8 cellular contexts compared by ENCODE assay signal in genomic region chr4:123659759-123660158, GRCh38.
DNase-seq lines count a peak whose midpoint lies in the region; ATAC-seq and TF ChIP-seq lines count a peak whose summit lies in the region.

No MANE protein-coding gene starts in this region.

- no peak overlapping the region for H3K27ac Mint-ChIP-seq in effector memory CD8-positive, alpha-beta T cell

- CTCF ChIA-PET in A673 (lab: Charles Lee), result interaction anchor here (0.6 kb wide), 1 partner anchor 411 kb away, joined by 3 read pairs; no protein-coding TSS in a partner anchor

- H3K36me3 ChIP-seq in A673 (ENCODE audit: insufficient read depth, low read length, poor library complexity, severe bottlenecking), result no peaks in the 10 kb centered on the region

- H3K27me3 Mint-ChIP-seq in effector memory CD8-positive, alpha-beta T cell, result no peaks in the 10 kb centered on the region

- BruUV-seq in A673 (replicated peaks; lab: Mats Ljungman, UMichigan), result no TSS peak

- peak; percentile 50 for DNase-seq in A673 (ENCODE audit: low spot score)
- peak; percentile 67 for DNase-seq in OCI-M1 (lab: John Stamatoyannopoulos, UW)
- peak; percentile 32 for DNase-seq in fibroblast of villous mesenchyme (ENCODE audit: low read depth)
- DNase-seq in NCI-H2107 treated with DMSO at 0.1 percent for 48 hours (lab: John Stamatoyannopoulos, UW; ENCODE audit: unreplicated experiment), result no peak
- DNase-seq in effector memory CD8-positive, alpha-beta T cell, result no peak
- no peak for DNase-seq in activated CD8-positive, alpha-beta memory T cell treated with anti-CD3 and anti-CD28 coated beads, Interleukin-2, amount 50 U/mL, for 4 hours

- POLR2A ChIA-PET in A673 (lab: Charles Lee; ENCODE audit: low non-redundant PET), result no interaction called here

- ATAC-seq in GM18867 (IDR thresholded peaks at IDR 0.05; ENCODE audit: unreplicated experiment), result peak; percentile 76
- ATAC-seq in effector memory CD8-positive, alpha-beta T cell (replicated peaks), result no peak
- no peak for ATAC-seq in GM21360 (IDR thresholded peaks at IDR 0.05; ENCODE audit: unreplicated experiment)

- H3K9me3 Mint-ChIP-seq in effector memory CD8-positive, alpha-beta T cell, result no peaks in the 10 kb centered on the region

- H3K36me3 Mint-ChIP-seq in effector memory CD8-positive, alpha-beta T cell (ENCODE audit: insufficient read depth), result no peaks in the 10 kb centered on the region

- H3K27me3 ChIP-seq in A673 (replicated peaks; ENCODE audit: insufficient read depth, low read depth, low read length, poor library complexity), result no peaks in the 10 kb centered on the region

- H3K4me3 Mint-ChIP-seq in effector memory CD8-positive, alpha-beta T cell, result no peak overlapping the region

- H3K4me3 ChIP-seq in A673 (ENCODE audit: low read depth, low read length, poor library complexity, severe bottlenecking) (no peak overlapping the region), fibroblast of villous mesenchyme (ENCODE audit: low read depth, low read length) (no peak overlapping the region)

- peaks cover 7% of the 10 kb centered on the region for H3K4me1 ChIP-seq in A673 (ENCODE audit: insufficient read depth, low read length, poor library complexity, severe bottlenecking)

- no peaks in the 10 kb centered on the region for H3K4me1 Mint-ChIP-seq in effector memory CD8-positive, alpha-beta T cell (ENCODE audit: low read depth in 2 of 2)

- TF ChIP-seq CTCF in A673 (conservative IDR thresholded peaks at IDR 0.05; ENCODE audit: low read depth, low read length) (peak; percentile 59), fibroblast of villous mesenchyme (IDR thresholded peaks at IDR 0.05; ENCODE audit: insufficient read depth, low read depth, low read length) (peak; percentile 31)

- intact Hi-C loops in A673 (cut with micrococcal nuclease; ENCODE audit: unreplicated experiment), result loop anchor here (2.0 to 10.0 kb wide), 6 partner anchors 95 to 605 kb away; partner anchors contain the start of gene SPRY1

- H3K27ac ChIP-seq in A673 (ENCODE audit: low read depth, low read length, poor library complexity, severe bottlenecking), result no peak overlapping the region

- H3K9me3 ChIP-seq in A673 (ENCODE audit: low read depth, low read length, poor library complexity, severe bottlenecking), result peaks cover 8% of the 10 kb centered on the region

Comparison
In these comparisons a context has a peak if more than half of its experiments do, and no peak if none do; other contexts are left out.
1. DNase-seq: peak in A673 (single experiment), OCI-M1 (single experiment) and fibroblast of villous mesenchyme (single experiment); none in NCI-H2107 treated with DMSO at 0.1 percent for 48 hours (single experiment), effector memory CD8-positive, alpha-beta T cell (0 of 3) and activated CD8-positive, alpha-beta memory T cell treated with anti-CD3 and anti-CD28 coated beads, Interleukin-2, amount 50 U/mL, for 4 hours (single experiment).